ENCODE assay signal across 8 cellular contexts in genomic region chr10:43304687-43305333, GRCh38. TPM values are rescaled to one million over a fixed set of nuclear protein-coding genes. Genes with fewer than 3 reads are reported as not detected.
DNase-seq lines count a peak whose midpoint lies in the region; ATAC-seq and TF ChIP-seq lines count a peak whose summit lies in the region.

No MANE protein-coding gene starts in this region.

- H3K79me1 ChIP-seq in mesendoderm (ENCODE audit: low read length), result no peaks in the 10 kb centered on the region

- intact Hi-C loops in Calu3 (cut with micrococcal nuclease; ENCODE audit: unreplicated experiment), result no loop called here

- no peak overlapping the region for H4K5ac ChIP-seq in mesendoderm (ENCODE audit: low read length)

- DNase-seq in Calu3 (peak; percentile 45), MV-4-11 (lab: John Stamatoyannopoulos, UW) (peak; percentile 59), endodermal cell (peak; percentile 87), mesendoderm (peak; percentile 55)
- peak; percentile 82 for DNase-seq in activated CD8-positive, alpha-beta memory T cell treated with anti-CD3 and anti-CD28 coated beads for 24 hours
- DNase-seq in stimulated activated CD4-positive, alpha-beta T cell treated with anti-CD3 and anti-CD28 coated beads, TNF-alpha, amount 100 ng/mL, for 48 hours (ENCODE audit: low read depth in 3 of 3), result peak; percentile 21 to 50 (median 44)

- no peak overlapping the region for H4K8ac ChIP-seq in mesendoderm (ENCODE audit: low read depth, low read length)

- no peaks in the 10 kb centered on the region for H3K27me3 ChIP-seq in endodermal cell (ENCODE audit: control insufficient read depth, insufficient read depth, low read length, poor library complexity, severe bottlenecking)
- no peaks in the 10 kb centered on the region for H3K27me3 ChIP-seq in mesendoderm (ENCODE audit: insufficient read depth, low read length, poor library complexity)

- H3K23ac ChIP-seq in mesendoderm (ENCODE audit: low read length), result peak overlapping the region; percentile 45

- WGBS in endodermal cell (ENCODE audit: insufficient coverage in 1 of 2, insufficient read length in 1 of 2), 2 experiments, result 9 to 10% methylated on average over 15 to 42 of the region's 42 CpGs
- no CpG with 5 or more reads among the region's 42 CpGs for WGBS in mesendoderm (ENCODE audit: extremely low coverage, insufficient coverage, low lambda C conversion rate)

- H3K9me3 Mint-ChIP-seq in Calu3 (ENCODE audit: low read depth, unreplicated experiment) (no peaks in the 10 kb centered on the region), endodermal cell (peaks cover 21% of the 10 kb centered on the region)

- H3K18ac ChIP-seq in mesendoderm (ENCODE audit: low read length), result peak overlapping the region; percentile 90

- H3K27ac ChIP-seq in endodermal cell (ENCODE audit: low read depth, low read length), result no peak overlapping the region
- H3K27ac ChIP-seq in mesendoderm (ENCODE audit: low read depth, low read length), result no peak overlapping the region

- CTCF ChIA-PET in Calu3 (lab: Charles Lee), result interaction anchor here (0.6 to 1.4 kb wide), 3 partner anchors 12 to 129 kb away, joined by 3 to 5 read pairs (median 3); no protein-coding TSS in a partner anchor

- peak overlapping the region; percentile 93 for H3K4me2 ChIP-seq in mesendoderm (ENCODE audit: low read length)

- H3K9ac ChIP-seq in endodermal cell (ENCODE audit: extremely low read depth, low read length, poor library complexity, severe bottlenecking) (peak overlapping the region; percentile 23), mesendoderm (ENCODE audit: low read length) (peak overlapping the region; percentile 75)

- H3K79me2 ChIP-seq in mesendoderm (ENCODE audit: control insufficient read depth, insufficient read depth, low read length), result no peaks in the 10 kb centered on the region

- no TSS peak for BruUV-seq in Calu3 (replicated peaks; lab: Mats Ljungman, UMichigan)

- ATAC-seq in GM18870 (IDR thresholded peaks at IDR 0.05; ENCODE audit: unreplicated experiment) (no peak), GM21619 (IDR thresholded peaks at IDR 0.05; ENCODE audit: unreplicated experiment) (no peak)

- H2AK5ac ChIP-seq in mesendoderm (ENCODE audit: low read length), result no peak overlapping the region

- H3K9me3 ChIP-seq in endodermal cell (ENCODE audit: control insufficient read depth, low read length), result peaks cover 21% of the 10 kb centered on the region

- H3K4me1 Mint-ChIP-seq in Calu3 (ENCODE audit: low read depth, unreplicated experiment), result no peaks in the 10 kb centered on the region
- H3K4me1 Mint-ChIP-seq in endodermal cell, result peaks cover 35% of the 10 kb centered on the region

- no peak overlapping the region for H2BK120ac ChIP-seq in mesendoderm (ENCODE audit: low read depth, low read length)

- peak overlapping the region; percentile 76 for H3K4me3 ChIP-seq in endodermal cell (ENCODE audit: low read length)
- peak overlapping the region; percentile 48 for H3K4me3 ChIP-seq in mesendoderm (ENCODE audit: low read length)

- H3K4me3 Mint-ChIP-seq in Calu3 (ENCODE audit: low read depth, unreplicated experiment), result peak overlapping the region; percentile 69
- peak overlapping the region; percentile 68 for H3K4me3 Mint-ChIP-seq in endodermal cell

- no peak overlapping the region for H2BK5ac ChIP-seq in mesendoderm (ENCODE audit: low read length)

- H3K27ac Mint-ChIP-seq in Calu3 (ENCODE audit: unreplicated experiment) (no peak overlapping the region), endodermal cell (peak overlapping the region; percentile 67)

- H3K27me3 Mint-ChIP-seq in Calu3 (ENCODE audit: unreplicated experiment), result peaks cover 48% of the 10 kb centered on the region
- peaks cover 15% of the 10 kb centered on the region for H3K27me3 Mint-ChIP-seq in endodermal cell (ENCODE audit: insufficient read depth)

- no peaks in the 10 kb centered on the region for H3K36me3 Mint-ChIP-seq in Calu3 (ENCODE audit: insufficient read depth, unreplicated experiment)
- no peaks in the 10 kb centered on the region for H3K36me3 Mint-ChIP-seq in endodermal cell (ENCODE audit: low read depth)

- H3K4ac ChIP-seq in mesendoderm (ENCODE audit: low read depth, low read length), result peak overlapping the region; percentile 18

- peak overlapping the region; percentile 86 for H3K56ac ChIP-seq in mesendoderm (ENCODE audit: low read length)

- H3K36me3 ChIP-seq in endodermal cell (ENCODE audit: control insufficient read depth, insufficient read depth, low read length) (no peaks in the 10 kb centered on the region), mesendoderm (ENCODE audit: control insufficient read depth, insufficient read depth, low read length) (no peaks in the 10 kb centered on the region)

- no peak overlapping the region for H2BK15ac ChIP-seq in mesendoderm (replicated peaks; ENCODE audit: low read depth)

- no peak for TF ChIP-seq CTCF in Calu3 (IDR thresholded peaks at IDR 0.05; ENCODE audit: unreplicated experiment)
- no peak for TF ChIP-seq CTCF in endodermal cell (conservative IDR thresholded peaks at IDR 0.05)

- H3K4me1 ChIP-seq in endodermal cell (ENCODE audit: control insufficient read depth, insufficient read depth, low read length) (peaks cover 8% of the 10 kb centered on the region), mesendoderm (ENCODE audit: control insufficient read depth, low read depth, low read length) (no peaks in the 10 kb centered on the region)

RNA-seq across cellular contexts. Expression of gene RASGEF1A, which starts 37.9 kb away (rescaled TPM):
- 1.0 and 1.4 TPM in 2 replicates for total RNA-seq in Calu3 (2022)
- total RNA-seq in endodermal cell, result 10 to 100 TPM in 1 of 2 donors, 1 to 10 TPM in 1; 8.1 to 13.4 TPM
- 5.3 TPM for polyA plus RNA-seq in endodermal cell (2013, experiment 1 of 2)
- 4.2 TPM for polyA plus RNA-seq in endodermal cell (2013, experiment 2 of 2)
- 6.9 TPM for polyA plus RNA-seq in mesendoderm (2013, experiment 1 of 2)
- polyA plus RNA-seq in mesendoderm (2013, experiment 2 of 2), result 7.5 TPM
